In the genomic region with DNA sequence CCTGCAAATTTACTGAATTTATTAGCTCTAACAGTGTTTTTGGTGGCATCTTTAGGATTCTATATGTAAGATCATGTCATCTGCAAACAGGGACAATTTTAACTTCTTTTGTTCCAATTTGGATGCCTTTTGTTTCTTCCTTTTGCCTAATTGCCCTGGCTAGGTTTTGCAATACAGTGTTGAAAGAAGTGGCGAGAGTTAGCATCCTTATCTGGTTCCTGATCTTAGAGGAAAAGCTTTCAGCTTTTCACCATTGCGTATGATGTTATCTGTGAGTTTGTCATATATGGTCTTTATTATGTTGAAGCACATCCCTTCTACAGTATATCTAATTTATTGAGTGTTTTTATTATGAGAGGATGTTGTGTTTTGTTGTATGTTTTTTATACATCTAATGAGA, we compare ENCODE assay signal across 30 cellular contexts.
"Had no signal": no experiment of that assay in that cellular context is flagged by ENCODE, and none has a peak within 500 bp of the region (broad histone marks: within the 10 kb centered on the region; RNA-seq: fewer than 3 reads in every experiment).

No MANE protein-coding gene starts in this region.

- H3K36me3 ChIP-seq: adrenal gland, esophagus muscularis mucosa, gastrocnemius medialis, heart left ventricle, WERI-Rb-1 had no signal

- ATAC-seq: activated CD4-positive, CD25-positive, alpha-beta regulatory T cell treated with anti-CD3 and anti-CD28 coated beads, Interleukin-2, amount 50 U/mL, for 24 hours; activated CD8-positive, alpha-beta T cell treated with anti-CD3 and anti-CD28 coated beads for 36 hours; activated naive CD8-positive, alpha-beta T cell treated with anti-CD3 and anti-CD28 coated beads, Interleukin-2, amount 50 U/mL, for 24 hours; activated T-cell treated with anti-CD3 and anti-CD28 coated beads, Interleukin-2, amount 50 U/mL, for 4 hours; activated T-helper 17 cell treated with anti-CD3 and anti-CD28 coated beads, Interleukin-2, amount 50 U/mL, for 72 hours; body of pancreas; effector memory CD8-positive, alpha-beta T cell; foreskin keratinocyte; gastrocnemius medialis; heart left ventricle had no signal

- H3K9me3 ChIP-seq: body of pancreas had no signal

- H3K27ac ChIP-seq: adrenal gland, body of pancreas, esophagus muscularis mucosa, foreskin keratinocyte, gastrocnemius medialis, heart left ventricle, WERI-Rb-1 had no signal

- H3K4me1 ChIP-seq: adrenal gland, body of pancreas, esophagus muscularis mucosa, foreskin keratinocyte, gastrocnemius medialis, heart left ventricle had no signal

- H3K27me3 ChIP-seq: adrenal gland, body of pancreas, foreskin keratinocyte, gastrocnemius medialis, heart left ventricle had no signal

- DNase-seq: activated B cell treated with CpG ODN at 0.5 μM for 24 hours; activated CD4-positive, alpha-beta T cell treated with anti-CD3 and anti-CD28 coated beads for 48 hours; activated CD4-positive, alpha-beta T cell treated with anti-CD3 and anti-CD28 coated beads, Interleukin-2, amount 50 U/mL, for 1 hour; activated CD4-positive, alpha-beta T cell treated with anti-CD3 and anti-CD28 coated beads, Interleukin-2, amount 50 U/mL, for 48 hours; activated CD8-positive, alpha-beta T cell treated with anti-CD3 and anti-CD28 coated beads for 36 hours; activated effector memory CD4-positive, alpha-beta T cell treated with Interleukin-2 at 50 U/mL for 16 hours; activated gamma-delta T cell treated with Interleukin-2 at 50 U/mL for 16 hours; activated naive CD4-positive, alpha-beta T cell treated with anti-CD3 and anti-CD28 coated beads, Interleukin-2, amount 50 U/mL, for 16 hours; activated naive CD4-positive, alpha-beta T cell treated with Interleukin-2 at 50 U/mL for 16 hours; activated naive CD8-positive, alpha-beta T cell treated with anti-CD3 and anti-CD28 coated beads, Interleukin-2, amount 50 U/mL, for 24 hours; activated T-cell treated with anti-CD3 and anti-CD28 coated beads, Interleukin-2, amount 50 U/mL, for 4 hours; amygdala; aorta; body of pancreas; caudate nucleus; cortex of kidney; dermis blood vessel endothelial cell; effector CD4-positive, alpha-beta T cell; effector memory CD8-positive, alpha-beta T cell; erythroblast; foreskin keratinocyte; gastrocnemius medialis; glutamatergic neuron; heart left ventricle; T1000; WERI-Rb-1 had no signal

- H3K4me3 ChIP-seq: adrenal gland, body of pancreas, esophagus muscularis mucosa, gastrocnemius medialis, heart left ventricle had no signal
